In genomic region chr7:16923019-16923418, GRCh38 we compare ENCODE assay signal across 20 cellular contexts. TPM values are rescaled to one million over a fixed set of nuclear protein-coding genes. Genes with fewer than 3 reads are reported as not detected.
DNase-seq lines count a peak whose midpoint lies in the region; ATAC-seq and TF ChIP-seq lines count a peak whose summit lies in the region.
"Had no signal": no experiment of that assay in that cellular context is flagged by ENCODE, and none has a peak within 500 bp of the region (broad histone marks: within the 10 kb centered on the region; RNA-seq: fewer than 3 reads in every experiment).

No MANE protein-coding gene starts in this region.

- no peak overlapping the region for H3K14ac ChIP-seq in mesenchymal stem cell (ENCODE audit: low read length in 2 of 2)

- H3K27me3 Mint-ChIP-seq in Calu3 (ENCODE audit: unreplicated experiment): no peaks in the 10 kb centered on the region
- no peaks in the 10 kb centered on the region for H3K27me3 Mint-ChIP-seq in activated CD4-positive, alpha-beta memory T cell treated with anti-CD3 and anti-CD28 coated beads for 36 hours

- no peaks in the 10 kb centered on the region for H4K20me1 ChIP-seq in mammary epithelial cell (ENCODE audit: insufficient read depth, low read length)

- intact Hi-C loops in Calu3 (cut with micrococcal nuclease; ENCODE audit: unreplicated experiment): loop anchor here (5.0 kb wide), 1 partner anchor 384 kb away; no protein-coding TSS in a partner anchor
- intact Hi-C loops in activated CD4-positive, alpha-beta memory T cell treated with anti-CD3 and anti-CD28 coated beads for 36 hours (cut with micrococcal nuclease): no loop called here
- intact Hi-C loops in mammary epithelial cell (cut with micrococcal nuclease): no loop called here

- dilution Hi-C loops in mammary epithelial cell (cut with HindIII; ENCODE audit: low sequenced_read_pairs): no loop called here

- H3K4me2 ChIP-seq in mesenchymal stem cell (ENCODE audit: low read length, poor library complexity, severe bottlenecking): no peak overlapping the region
- no peak overlapping the region for H3K4me2 ChIP-seq in mammary epithelial cell (ENCODE audit: insufficient read depth, low read depth, low read length)

- peak overlapping the region; percentile 67 for H2AK5ac ChIP-seq in mesenchymal stem cell (ENCODE audit: low read length, severe bottlenecking)

- H3K36me3 Mint-ChIP-seq in Calu3 (ENCODE audit: insufficient read depth, unreplicated experiment): peaks cover 14% of the 10 kb centered on the region
- H3K36me3 Mint-ChIP-seq in activated CD4-positive, alpha-beta memory T cell treated with anti-CD3 and anti-CD28 coated beads for 36 hours: no peaks in the 10 kb centered on the region
- H3K36me3 Mint-ChIP-seq: T-cell had no signal

- no peak overlapping the region for H2AFZ ChIP-seq in mesenchymal stem cell (ENCODE audit: low read depth, low read length)
- no peak overlapping the region for H2AFZ ChIP-seq in mammary epithelial cell (ENCODE audit: low read depth, low read length)

- no peak overlapping the region for H2BK120ac ChIP-seq in mesenchymal stem cell (ENCODE audit: low read depth, low read length)

- no peak overlapping the region for H2BK5ac ChIP-seq in mesenchymal stem cell (ENCODE audit: low read depth, low read length, poor library complexity, severe bottlenecking)

- H3K4me1 Mint-ChIP-seq in Calu3 (ENCODE audit: low read depth, unreplicated experiment): peaks cover 85% of the 10 kb centered on the region
- H3K4me1 Mint-ChIP-seq in activated CD4-positive, alpha-beta memory T cell treated with anti-CD3 and anti-CD28 coated beads for 36 hours (ENCODE audit: low read depth): peaks cover 9% of the 10 kb centered on the region

- H3K4me1 ChIP-seq in mesenchymal stem cell (ENCODE audit: control insufficient read depth, insufficient read depth, low read depth, low read length) (peaks cover 5% of the 10 kb centered on the region), mammary epithelial cell (ENCODE audit: insufficient read depth, low read length) (peaks cover 10% of the 10 kb centered on the region)
- H3K4me1 ChIP-seq: BE2C had no signal

- no peak overlapping the region for H3K23ac ChIP-seq in mesenchymal stem cell (ENCODE audit: low read length in 2 of 2)

- H3K27ac Mint-ChIP-seq in Calu3 (ENCODE audit: unreplicated experiment): peak overlapping the region; percentile 94
- peak overlapping the region; percentile 9 for H3K27ac Mint-ChIP-seq in activated CD4-positive, alpha-beta memory T cell treated with anti-CD3 and anti-CD28 coated beads for 36 hours
- H3K27ac Mint-ChIP-seq: endodermal cell, T-cell had no signal

- H3K27ac ChIP-seq in mesenchymal stem cell (ENCODE audit: low read length, poor library complexity, severe bottlenecking): peak overlapping the region; percentile 99
- H3K27ac ChIP-seq in mammary epithelial cell (ENCODE audit: insufficient read depth, low read depth, low read length): no peak overlapping the region
- H3K27ac ChIP-seq: tibial nerve had no signal

- H3K9me3 Mint-ChIP-seq in Calu3 (ENCODE audit: low read depth, unreplicated experiment): no peaks in the 10 kb centered on the region
- H3K9me3 Mint-ChIP-seq in activated CD4-positive, alpha-beta memory T cell treated with anti-CD3 and anti-CD28 coated beads for 36 hours: no peaks in the 10 kb centered on the region
- H3K9me3 Mint-ChIP-seq: endodermal cell, T-cell had no signal

- peak; percentile 32 for ATAC-seq in GM19351 (IDR thresholded peaks at IDR 0.05; ENCODE audit: unreplicated experiment)
- ATAC-seq: Panc1, T-cell had no signal

- DNase-seq in Calu3 (no peak), mesenchymal stem cell (no peak), KBM-7 (no peak), mammary epithelial cell (no peak), NOMO-1 treated with DMSO at 0.1 percent for 48 hours (lab: John Stamatoyannopoulos, UW; ENCODE audit: unreplicated experiment) (no peak), SW480 (ENCODE audit: low spot score) (no peak)
- DNase-seq in activated CD4-positive, alpha-beta memory T cell treated with anti-CD3 and anti-CD28 coated beads for 36 hours: peak; percentile 32
- DNase-seq: activated naive CD4-positive, alpha-beta T cell treated with anti-CD3 and anti-CD28 coated beads, Interleukin-2, amount 50 U/mL, for 16 hours; BE2C; central memory CD4-positive, alpha-beta T cell; endodermal cell; NCI-H1092; NCI-H2227 treated with DMSO at 0.1 percent for 48 hours; posterior cingulate gyrus; T-cell had no signal

- 100% methylated on average over 2 of the region's 2 CpGs for WGBS in mesenchymal stem cell
- 95% methylated on average over 2 of the region's 2 CpGs for WGBS in mammary epithelial cell (ENCODE audit: low coverage, missing lambda C conversion rate)

- no peak overlapping the region for H2BK12ac ChIP-seq in mesenchymal stem cell (ENCODE audit: low read length in 2 of 2)

- H3K27me3 ChIP-seq in mesenchymal stem cell (ENCODE audit: control insufficient read depth in 1 of 2, insufficient read depth in 1 of 2, low read length in 2 of 2): no peaks in the 10 kb centered on the region
- H3K27me3 ChIP-seq in mammary epithelial cell (ENCODE audit: insufficient read depth, low read length): no peaks in the 10 kb centered on the region
- H3K27me3 ChIP-seq: BE2C, tibial nerve had no signal

- no peak overlapping the region for H3K9ac ChIP-seq in mesenchymal stem cell (ENCODE audit: low read length)
- no peak overlapping the region for H3K9ac ChIP-seq in mammary epithelial cell (ENCODE audit: insufficient read depth, low read length)

- no peak for TF ChIP-seq CTCF in Calu3 (IDR thresholded peaks at IDR 0.05; ENCODE audit: unreplicated experiment)
- no peak for TF ChIP-seq CTCF in mammary epithelial cell (conservative IDR thresholded peaks at IDR 0.05 in 1 of 2, IDR thresholded peaks at IDR 0.05 in 1 of 2; ENCODE audit: extremely low read depth in 1 of 2, insufficient read depth in 1 of 2, low read depth in 1 of 2, low read length in 2 of 2)

- no peak overlapping the region for H3K4me3 ChIP-seq in mesenchymal stem cell (ENCODE audit: insufficient read depth in 1 of 2, low read depth in 1 of 2, low read length in 2 of 2)
- H3K4me3 ChIP-seq in mammary epithelial cell (replicated peaks in 1 of 3; ENCODE audit: insufficient read depth in 1 of 3, low read depth in 2 of 3, low read length in 3 of 3): no peak overlapping the region
- H3K4me3 ChIP-seq: tibial nerve had no signal

- no peak overlapping the region for H3K18ac ChIP-seq in mesenchymal stem cell (ENCODE audit: low read depth in 1 of 2, low read length in 2 of 2)

- no peak overlapping the region for H4K8ac ChIP-seq in mesenchymal stem cell (ENCODE audit: low read length)

- H3K4ac ChIP-seq in mesenchymal stem cell (ENCODE audit: low read depth in 1 of 2, low read length in 2 of 2): peak overlapping the region in 1 of 2 experiments; percentile 7

- POLR2A ChIA-PET in activated CD4-positive, alpha-beta memory T cell treated with anti-CD3 and anti-CD28 coated beads for 36 hours (lab: Charles Lee): no interaction called here

- CTCF ChIA-PET in Calu3 (lab: Charles Lee): interaction anchor here (0.5 to 1.3 kb wide), 5 partner anchors 32 to 217 kb away, joined by 3 to 4 read pairs (median 3); no protein-coding TSS in a partner anchor
- CTCF ChIA-PET in activated CD4-positive, alpha-beta memory T cell treated with anti-CD3 and anti-CD28 coated beads for 36 hours (lab: Charles Lee): interaction anchor here (0.7 to 1.6 kb wide), 2 partner anchors 39 to 121 kb away, joined by 3 read pairs; no protein-coding TSS in a partner anchor
- CTCF ChIA-PET in mammary epithelial cell (lab: Charles Lee; ENCODE audit: low non-redundant PET): no interaction called here

- BruUV-seq in Calu3 (replicated peaks; lab: Mats Ljungman, UMichigan) (no TSS peak), mammary epithelial cell (replicated peaks; lab: Mats Ljungman, UMichigan) (no TSS peak)

- H3K79me1 ChIP-seq in mesenchymal stem cell (replicated peaks; ENCODE audit: low read length, poor library complexity, severe bottlenecking): peaks cover 2% of the 10 kb centered on the region

- in situ Hi-C loops in KBM-7 (cut with MboI; ENCODE audit: low pct_unique_long_range_greater_than_20kb, low sequenced_read_pairs) (no loop called here), mammary epithelial cell (cut with MboI; ENCODE audit: low sequenced_read_pairs in 2 of 2) (no loop called here)

- H3K36me3 ChIP-seq in mesenchymal stem cell (ENCODE audit: control insufficient read depth in 1 of 2, insufficient read depth in 2 of 2, low read depth in 1 of 2, low read length in 2 of 2) (no peaks in the 10 kb centered on the region), mammary epithelial cell (ENCODE audit: insufficient read depth, low read length) (no peaks in the 10 kb centered on the region)
- H3K36me3 ChIP-seq: BE2C, tibial nerve had no signal

- no peaks in the 10 kb centered on the region for H3K79me2 ChIP-seq in mammary epithelial cell (ENCODE audit: insufficient read depth, low read length)

- no peak overlapping the region for H2BK15ac ChIP-seq in mesenchymal stem cell (ENCODE audit: low read depth, poor library complexity, severe bottlenecking)

- H3K9me3 ChIP-seq in mesenchymal stem cell (ENCODE audit: control insufficient read depth, low read length): no peaks in the 10 kb centered on the region
- no peaks in the 10 kb centered on the region for H3K9me3 ChIP-seq in mammary epithelial cell (replicated peaks; ENCODE audit: insufficient read depth, low read length)
- H3K9me3 ChIP-seq: BE2C, tibial nerve had no signal

- peak overlapping the region; percentile 54 for H3K4me3 Mint-ChIP-seq in Calu3 (ENCODE audit: low read depth, unreplicated experiment)
- H3K4me3 Mint-ChIP-seq in activated CD4-positive, alpha-beta memory T cell treated with anti-CD3 and anti-CD28 coated beads for 36 hours: no peak overlapping the region
- H3K4me3 Mint-ChIP-seq: endodermal cell, T-cell had no signal

- no peak overlapping the region for H4K91ac ChIP-seq in mesenchymal stem cell (ENCODE audit: low read length)

RNA-seq across cellular contexts. Expression of gene AGR3, which starts 41.2 kb away (rescaled TPM):
- total RNA-seq in Calu3 (2022) (8.4 and 11.0 TPM in 2 replicates), mammary epithelial cell (not detected)
- not detected for total RNA-seq in activated CD4-positive, alpha-beta memory T cell treated with anti-CD3 and anti-CD28 coated beads for 36 hours
- not detected for polyA plus RNA-seq in mesenchymal stem cell (2013, experiment 1 of 2)
- polyA plus RNA-seq in mesenchymal stem cell (2013, experiment 2 of 2): not detected
- polyA plus RNA-seq in mammary epithelial cell: not detected
- not detected for polyA minus RNA-seq in mammary epithelial cell
- total RNA-seq: endodermal cell, frontal cortex, mononuclear cell, T-cell, tibial nerve had no signal
